Comparison of ENCODE assay signal across 1 cellular context in the genomic region with DNA sequence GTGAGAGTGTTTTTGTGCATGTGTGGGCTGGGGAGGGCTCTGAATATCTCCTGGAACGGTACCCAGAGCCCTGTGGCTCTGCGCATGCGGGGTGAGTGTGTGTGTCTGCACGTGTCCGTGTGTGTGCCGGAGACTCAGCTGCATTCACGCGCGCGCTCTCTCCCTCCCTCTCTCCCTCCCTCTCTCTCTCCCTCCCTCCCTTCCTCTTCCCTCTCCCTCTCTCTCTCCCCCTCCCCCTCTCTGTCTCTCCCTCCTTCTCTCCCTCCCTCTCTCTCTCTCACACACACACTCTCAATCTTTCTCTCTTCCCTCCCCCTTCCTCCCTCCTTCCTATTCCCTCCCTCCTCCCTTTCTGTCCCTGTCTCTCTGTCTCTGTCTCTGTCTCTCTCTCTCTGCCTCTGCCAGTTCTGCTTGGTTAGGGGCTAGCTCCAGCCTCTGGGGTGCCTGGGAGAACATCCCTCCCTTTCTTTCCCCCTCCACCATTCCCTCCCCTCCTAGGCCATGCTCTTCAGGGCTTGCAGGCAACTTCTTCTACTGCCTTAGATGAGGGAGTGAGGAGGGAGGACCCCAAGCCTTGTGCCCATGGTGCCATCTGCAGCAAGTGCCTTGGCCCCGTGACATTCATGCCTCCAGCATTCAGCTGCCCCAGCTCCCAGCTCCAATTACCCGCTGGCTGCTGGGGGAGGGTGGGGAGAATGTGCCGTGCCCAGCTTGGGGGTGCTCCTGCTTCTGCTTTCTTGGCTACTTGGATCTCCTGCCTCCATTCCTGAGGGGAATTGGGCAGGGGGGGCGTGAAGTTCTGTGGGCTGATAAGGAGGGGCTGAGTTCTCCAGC.
TF ChIP-seq lines count a peak whose summit lies in the region.

No MANE protein-coding gene starts in this region.

TF ChIP-seq in K562, 482 proteins besides CTCF, POLR2A, EP300 and RAD21 (continued from another document):
- TF ChIP-seq, protein P1, sequence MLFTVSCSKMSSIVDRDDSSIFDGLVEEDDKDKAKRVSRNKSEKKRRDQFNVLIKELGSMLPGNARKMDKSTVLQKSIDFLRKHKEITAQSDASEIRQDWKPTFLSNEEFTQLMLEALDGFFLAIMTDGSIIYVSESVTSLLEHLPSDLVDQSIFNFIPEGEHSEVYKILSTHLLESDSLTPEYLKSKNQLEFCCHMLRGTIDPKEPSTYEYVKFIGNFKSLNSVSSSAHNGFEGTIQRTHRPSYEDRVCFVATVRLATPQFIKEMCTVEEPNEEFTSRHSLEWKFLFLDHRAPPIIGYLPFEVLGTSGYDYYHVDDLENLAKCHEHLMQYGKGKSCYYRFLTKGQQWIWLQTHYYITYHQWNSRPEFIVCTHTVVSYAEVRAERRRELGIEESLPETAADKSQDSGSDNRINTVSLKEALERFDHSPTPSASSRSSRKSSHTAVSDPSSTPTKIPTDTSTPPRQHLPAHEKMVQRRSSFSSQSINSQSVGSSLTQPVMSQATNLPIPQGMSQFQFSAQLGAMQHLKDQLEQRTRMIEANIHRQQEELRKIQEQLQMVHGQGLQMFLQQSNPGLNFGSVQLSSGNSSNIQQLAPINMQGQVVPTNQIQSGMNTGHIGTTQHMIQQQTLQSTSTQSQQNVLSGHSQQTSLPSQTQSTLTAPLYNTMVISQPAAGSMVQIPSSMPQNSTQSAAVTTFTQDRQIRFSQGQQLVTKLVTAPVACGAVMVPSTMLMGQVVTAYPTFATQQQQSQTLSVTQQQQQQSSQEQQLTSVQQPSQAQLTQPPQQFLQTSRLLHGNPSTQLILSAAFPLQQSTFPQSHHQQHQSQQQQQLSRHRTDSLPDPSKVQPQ (CRISPR knock-in tag; IDR thresholded peaks at IDR 0.05; ENCODE audit: borderline replicate concordance) = peak; percentile 93
- TF ChIP-seq ATF7 (IDR thresholded peaks at IDR 0.05) = peak; percentile 42; the same call in 1 of the 2 replicates
- TF ChIP-seq MCM5 (IDR thresholded peaks at IDR 0.05; ENCODE audit: low read depth) = no peak
- TF ChIP-seq, protein P2, sequence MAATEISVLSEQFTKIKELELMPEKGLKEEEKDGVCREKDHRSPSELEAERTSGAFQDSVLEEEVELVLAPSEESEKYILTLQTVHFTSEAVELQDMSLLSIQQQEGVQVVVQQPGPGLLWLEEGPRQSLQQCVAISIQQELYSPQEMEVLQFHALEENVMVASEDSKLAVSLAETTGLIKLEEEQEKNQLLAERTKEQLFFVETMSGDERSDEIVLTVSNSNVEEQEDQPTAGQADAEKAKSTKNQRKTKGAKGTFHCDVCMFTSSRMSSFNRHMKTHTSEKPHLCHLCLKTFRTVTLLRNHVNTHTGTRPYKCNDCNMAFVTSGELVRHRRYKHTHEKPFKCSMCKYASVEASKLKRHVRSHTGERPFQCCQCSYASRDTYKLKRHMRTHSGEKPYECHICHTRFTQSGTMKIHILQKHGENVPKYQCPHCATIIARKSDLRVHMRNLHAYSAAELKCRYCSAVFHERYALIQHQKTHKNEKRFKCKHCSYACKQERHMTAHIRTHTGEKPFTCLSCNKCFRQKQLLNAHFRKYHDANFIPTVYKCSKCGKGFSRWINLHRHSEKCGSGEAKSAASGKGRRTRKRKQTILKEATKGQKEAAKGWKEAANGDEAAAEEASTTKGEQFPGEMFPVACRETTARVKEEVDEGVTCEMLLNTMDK (IDR thresholded peaks at IDR 0.05; ENCODE audit: borderline replicate concordance, insufficient read depth, low read depth, low read length, poor library complexity, severe bottlenecking) = no peak
- no peak for TF ChIP-seq ZNF224 (CRISPR knock-in tag; IDR thresholded peaks at IDR 0.05)
- TF ChIP-seq FOXK2 (conservative IDR thresholded peaks at IDR 0.05 in 1 of 2, IDR thresholded peaks at IDR 0.05 in 1 of 2; ENCODE audit: low read depth in 2 of 2) = peak; percentile 69 to 85
- no peak for TF ChIP-seq ZNF764 (CRISPR knock-in tag; IDR thresholded peaks at IDR 0.05; ENCODE audit: low read depth)
- TF ChIP-seq ZNF384 (IDR thresholded peaks at IDR 0.05; ENCODE audit: low read depth, low read length) = no peak
- TF ChIP-seq TCF7 (IDR thresholded peaks at IDR 0.05; ENCODE audit: borderline replicate concordance) = no peak
- TF ChIP-seq CBFA2T3 (IDR thresholded peaks at IDR 0.05) = peak; percentile 47; the same call in 1 of the 2 replicates
- no peak for TF ChIP-seq ERF (CRISPR knock-in tag; IDR thresholded peaks at IDR 0.05)
- TF ChIP-seq TGIF2 (CRISPR knock-in tag; IDR thresholded peaks at IDR 0.05) = no peak
- TF ChIP-seq ZNF444 (CRISPR knock-in tag; IDR thresholded peaks at IDR 0.05) = peak; percentile 94
- TF ChIP-seq ETV1 (tag; conservative IDR thresholded peaks at IDR 0.05; ENCODE audit: low read depth) = no peak
- no peak for TF ChIP-seq FOXM1 (IDR thresholded peaks at IDR 0.05; ENCODE audit: low read depth)
- no peak for TF ChIP-seq FOXM1 (CRISPR knock-in tag; IDR thresholded peaks at IDR 0.05; ENCODE audit: low read depth)
- TF ChIP-seq LARP7 (IDR thresholded peaks at IDR 0.05) = peak; percentile 92; the same call in 1 of the 2 replicates
- TF ChIP-seq NR2C1 (IDR thresholded peaks at IDR 0.05) = no peak
- no peak for TF ChIP-seq NR2C1 (tag; IDR thresholded peaks at IDR 0.05)
